16 cellular contexts compared by ENCODE assay signal in genomic region chr5:58274199-58274598, GRCh38.
"Had no signal": no experiment of that assay in that cellular context is flagged by ENCODE, and none has a peak within 500 bp of the region (broad histone marks: within the 10 kb centered on the region; RNA-seq: fewer than 3 reads in every experiment).

No MANE protein-coding gene starts in this region.

- ATAC-seq: activated T-cell treated with anti-CD3 and anti-CD28 coated beads, Interleukin-2, amount 50 U/mL, for 4 hours; naive thymus-derived CD4-positive, alpha-beta T cell; pancreas; sciatic nerve; stimulated activated memory B cell treated with anti-CD40 and anti-IgM and Interleukin-4, amounts not matched to agents 10 μg/mL and 1 μg/mL and 100 μg/mL, for 72 hours had no signal

- H3K4me3 ChIP-seq: colonic mucosa, pancreas, testis had no signal

- H3K9me3 ChIP-seq: colonic mucosa, pancreas, testis had no signal

- DNase-seq: activated CD4-positive, alpha-beta T cell treated with anti-CD3 and anti-CD28 coated beads, Interleukin-2, amount 10 ng/mL, durations not matched to agents 7 days and 5 days; activated CD8-positive, alpha-beta memory T cell treated with anti-CD3 and anti-CD28 coated beads, Interleukin-2, amount 50 U/mL, for 4 hours; activated naive CD4-positive, alpha-beta T cell treated with anti-CD3 and anti-CD28 coated beads for 36 hours; activated T-cell treated with anti-CD3 and anti-CD28 coated beads, Interleukin-2, amount 50 U/mL, for 4 hours; anterior cingulate cortex; colonic mucosa; glutamatergic neuron; hypothalamus; mesenchymal stem cell; naive thymus-derived CD4-positive, alpha-beta T cell; pancreas; stimulated activated CD4-positive, alpha-beta T cell treated with anti-CD3 and anti-CD28 coated beads, Interleukin-4, amount 100 ng/mL, for 24 hours; T1000; testis had no signal

- H3K4me1 ChIP-seq: colonic mucosa, pancreas, testis had no signal

- H3K27me3 ChIP-seq: colonic mucosa, pancreas, testis had no signal

- H3K36me3 ChIP-seq: colonic mucosa, pancreas had no signal

- H3K27ac ChIP-seq: colonic mucosa, pancreas, testis had no signal
